Comparison of ENCODE assay signal across 8 cellular contexts in the genomic region with DNA sequence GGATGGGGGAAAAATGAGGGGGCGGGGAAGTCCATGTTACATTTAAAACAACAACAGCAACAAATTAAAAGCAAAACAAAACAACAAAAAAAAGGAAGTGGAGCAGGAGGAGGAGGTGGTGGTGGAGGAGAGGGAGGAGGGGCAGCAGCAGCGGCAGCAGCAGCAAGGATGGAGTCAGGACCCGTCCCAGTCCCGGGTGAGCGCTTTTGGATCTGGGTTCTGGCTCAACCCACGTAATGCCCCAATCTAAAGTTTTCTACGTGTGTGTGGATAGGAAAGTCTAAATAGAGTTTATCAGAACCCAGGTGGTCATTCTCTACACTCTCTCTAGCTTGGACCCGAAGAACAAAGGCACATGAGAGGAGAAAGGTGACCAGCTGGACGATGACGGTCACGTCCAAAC. TPM values are rescaled to one million over a fixed set of nuclear protein-coding genes. Genes with fewer than 3 reads are reported as not detected.
A peak's percentile ranks its signal among the peaks of the same experiment; 100 is the strongest.
DNase-seq lines count a peak whose midpoint lies in the region; ATAC-seq and TF ChIP-seq lines count a peak whose summit lies in the region.

No MANE protein-coding gene starts in this region.

- CTCF ChIA-PET in activated naive CD4-positive, alpha-beta T cell treated with anti-CD3 and anti-CD28 coated beads, Interleukin-2, amount 10 ng/mL, durations not matched to agents 7 days and 5 days (lab: Charles Lee), result interaction anchor here (2.0 to 3.1 kb wide), 2 partner anchors 101 to 145 kb away, joined by 5 to 20 read pairs; no protein-coding TSS in a partner anchor

- peak overlapping the region; percentile 77 for H3K4me3 Mint-ChIP-seq in activated naive CD4-positive, alpha-beta T cell treated with anti-CD3 and anti-CD28 coated beads, Interleukin-2, amount 10 ng/mL, durations not matched to agents 7 days and 5 days

- in situ Hi-C loops in gastrocnemius medialis (cut with MboI; ENCODE audit: low sequenced_read_pairs in 4 of 4), result loop anchor here in 3 of 4 donors (10.0 to 25.0 kb wide), 2 partner anchors 141 to 149 kb away; no protein-coding TSS in a partner anchor

- TF ChIP-seq POLR2A in Peyer's patch (IDR thresholded peaks at IDR 0.05) (no peak), gastrocnemius medialis (IDR thresholded peaks at IDR 0.05) (no peak)

- peak; percentile 38 for DNase-seq in activated naive CD4-positive, alpha-beta T cell treated with anti-CD3 and anti-CD28 coated beads, Interleukin-2, amount 10 ng/mL, durations not matched to agents 7 days and 5 days
- DNase-seq in activated naive CD4-positive, alpha-beta T cell treated with anti-CD3 and anti-CD28 coated beads, Interleukin-2, amount 50 U/mL, for 72 hours (ENCODE audit: low spot score in 2 of 2), result no peak
- DNase-seq in Peyer's patch (peak in 1 of 3 donors; percentile 38), fibroblast of pulmonary artery (ENCODE audit: low read depth) (no peak), gastrocnemius medialis (no peak), UCSD-AML1 (lab: John Stamatoyannopoulos, UW; ENCODE audit: unreplicated experiment) (no peak)

- intact Hi-C loops in gastrocnemius medialis (cut with DNase I; ENCODE audit: low total_unique reads), result loop anchor here (10.0 kb wide), 1 partner anchor 529 kb away; no protein-coding TSS in a partner anchor

- peaks cover 0 to 51% (median 34%) of the 10 kb centered on the region in 4 donors for H3K4me1 ChIP-seq in Peyer's patch
- H3K4me1 ChIP-seq in subcutaneous abdominal adipose tissue (ENCODE audit: control insufficient read depth in 5 of 5, insufficient read depth in 5 of 5, low read length in 5 of 5), result peaks cover 2 to 56% (median 47%) of the 10 kb centered on the region in 5 donors
- peaks cover 27 to 29% of the 10 kb centered on the region in 2 donors for H3K4me1 ChIP-seq in gastrocnemius medialis

- no peaks in the 10 kb centered on the region for H3K9me3 Mint-ChIP-seq in activated naive CD4-positive, alpha-beta T cell treated with anti-CD3 and anti-CD28 coated beads, Interleukin-2, amount 10 ng/mL, durations not matched to agents 7 days and 5 days
- H3K9me3 Mint-ChIP-seq in activated naive CD4-positive, alpha-beta T cell treated with anti-CD3 and anti-CD28 coated beads, Interleukin-2, amount 50 U/mL, for 72 hours, result no peaks in the 10 kb centered on the region

- ATAC-seq in activated naive CD4-positive, alpha-beta T cell treated with anti-CD3 and anti-CD28 coated beads, Interleukin-2, amount 50 U/mL, for 72 hours, result no peak
- no peak for ATAC-seq in activated CD4-positive, CD25-positive, alpha-beta regulatory T cell treated with anti-CD3 and anti-CD28 coated beads, Interleukin-2, amount 50 U/mL, for 24 hours
- no peak for ATAC-seq in gastrocnemius medialis

- no peak overlapping the region for H3K9ac ChIP-seq in subcutaneous abdominal adipose tissue (ENCODE audit: low read length in 5 of 5)

- H3K27me3 Mint-ChIP-seq in activated naive CD4-positive, alpha-beta T cell treated with anti-CD3 and anti-CD28 coated beads, Interleukin-2, amount 10 ng/mL, durations not matched to agents 7 days and 5 days, result peaks cover 90% of the 10 kb centered on the region

- TF ChIP-seq CTCF in Peyer's patch (IDR thresholded peaks at IDR 0.05) (no peak), fibroblast of pulmonary artery (IDR thresholded peaks at IDR 0.05; ENCODE audit: low read length, missing control alignments) (no peak), gastrocnemius medialis (IDR thresholded peaks at IDR 0.05 in 4 of 5, conservative IDR thresholded peaks at IDR 0.05 in 1 of 5) (no peak)

- peaks cover 0 to 9% (median 0%) of the 10 kb centered on the region in 4 donors for H3K9me3 ChIP-seq in Peyer's patch
- H3K9me3 ChIP-seq in subcutaneous abdominal adipose tissue (ENCODE audit: control insufficient read depth in 5 of 5, low read length in 5 of 5), result no peaks in the 10 kb centered on the region
- no peaks in the 10 kb centered on the region for H3K9me3 ChIP-seq in gastrocnemius medialis

- peak overlapping the region; percentile 67 for H3K27ac Mint-ChIP-seq in activated naive CD4-positive, alpha-beta T cell treated with anti-CD3 and anti-CD28 coated beads, Interleukin-2, amount 10 ng/mL, durations not matched to agents 7 days and 5 days
- H3K27ac Mint-ChIP-seq in activated naive CD4-positive, alpha-beta T cell treated with anti-CD3 and anti-CD28 coated beads, Interleukin-2, amount 50 U/mL, for 72 hours, result no peak overlapping the region

- H3K4me3 ChIP-seq in Peyer's patch (peak overlapping the region; percentile 19 to 40 (median 32)), fibroblast of pulmonary artery (replicated peaks; ENCODE audit: low read depth, low read length) (peak overlapping the region; percentile 51), subcutaneous abdominal adipose tissue (ENCODE audit: low read depth in 1 of 5, low read length in 5 of 5) (peak overlapping the region in 3 of 5 donors; percentile 4 to 48 (median 31)), gastrocnemius medialis (peak overlapping the region in 1 of 4 donors; percentile 45)

- peaks cover 57% of the 10 kb centered on the region for H3K4me1 Mint-ChIP-seq in activated naive CD4-positive, alpha-beta T cell treated with anti-CD3 and anti-CD28 coated beads, Interleukin-2, amount 10 ng/mL, durations not matched to agents 7 days and 5 days

- H3K36me3 Mint-ChIP-seq in activated naive CD4-positive, alpha-beta T cell treated with anti-CD3 and anti-CD28 coated beads, Interleukin-2, amount 10 ng/mL, durations not matched to agents 7 days and 5 days, result peaks cover 3% of the 10 kb centered on the region
- H3K36me3 Mint-ChIP-seq in activated naive CD4-positive, alpha-beta T cell treated with anti-CD3 and anti-CD28 coated beads, Interleukin-2, amount 50 U/mL, for 72 hours, result peaks cover 11 to 16% of the 10 kb centered on the region in 2 donors

- peak overlapping the region; percentile 42 to 76 (median 50) for H3K27ac ChIP-seq in Peyer's patch
- no peak overlapping the region for H3K27ac ChIP-seq in subcutaneous abdominal adipose tissue (ENCODE audit: low read depth, low read length)
- H3K27ac ChIP-seq in gastrocnemius medialis, result no peak overlapping the region

- H3K27me3 ChIP-seq in Peyer's patch, result peaks cover 0 to 59% of the 10 kb centered on the region in 2 donors
- peaks cover 62 to 80% (median 74%) of the 10 kb centered on the region in 5 donors for H3K27me3 ChIP-seq in subcutaneous abdominal adipose tissue (ENCODE audit: control insufficient read depth in 5 of 5, insufficient read depth in 4 of 5, low read length in 5 of 5)
- H3K27me3 ChIP-seq in gastrocnemius medialis, result peaks cover 74 to 81% (median 77%) of the 10 kb centered on the region in 3 donors

- no peaks in the 10 kb centered on the region for H3K36me3 ChIP-seq in Peyer's patch
- H3K36me3 ChIP-seq in subcutaneous abdominal adipose tissue (ENCODE audit: control insufficient read depth in 5 of 5, insufficient read depth in 5 of 5, low read length in 5 of 5), result no peaks in the 10 kb centered on the region
- no peaks in the 10 kb centered on the region for H3K36me3 ChIP-seq in gastrocnemius medialis

RNA-seq across cellular contexts. Expression of a gene that starts 0.7 kb away (rescaled TPM):
- not detected for total RNA-seq in activated naive CD4-positive, alpha-beta T cell treated with anti-CD3 and anti-CD28 coated beads, Interleukin-2, amount 50 U/mL, for 72 hours
- total RNA-seq in Peyer's patch (10 to 100 TPM in 1 of 4 donors, under 1 TPM in 1, not detected in 2; 0.67 to 11.6 TPM), gastrocnemius medialis (not detected)

RNA-seq across cellular contexts. Expression of a gene that starts 24.6 kb away (rescaled TPM):
- total RNA-seq in activated naive CD4-positive, alpha-beta T cell treated with anti-CD3 and anti-CD28 coated beads, Interleukin-2, amount 50 U/mL, for 72 hours, result 100 to 1,000 TPM; 164 to 173 TPM
- 100 to 1,000 TPM; 110 to 175 (median 163) TPM for total RNA-seq in Peyer's patch
- total RNA-seq in gastrocnemius medialis, result 100 to 1,000 TPM; 179 to 261 (median 227) TPM

Comparison
In these comparisons a context has a peak if more than half of its experiments do, and no peak if none do; other contexts are left out.
1. H3K27ac ChIP-seq: peak in Peyer's patch (4 of 4); none in subcutaneous abdominal adipose tissue (single experiment) and gastrocnemius medialis (0 of 4).